8 cellular contexts compared by ENCODE assay signal in genomic region chr21:17270234-17270633, GRCh38.
A peak's percentile ranks its signal among the peaks of the same experiment; 100 is the strongest.
DNase-seq lines count a peak whose midpoint lies in the region; ATAC-seq, FAIRE-seq and TF ChIP-seq lines count a peak whose summit lies in the region.

No MANE protein-coding gene starts in this region.

- TF ChIP-seq CTCF in astrocyte (IDR thresholded peaks at IDR 0.05; ENCODE audit: insufficient read depth, low read depth, low read length), result peak; percentile 55
- peak; percentile 33 to 48 for TF ChIP-seq CTCF in tibial artery (IDR thresholded peaks at IDR 0.05)

- no peak for FAIRE-seq in astrocyte (lab: Jason Lieb, UNC)

- H3K79me2 ChIP-seq in astrocyte (ENCODE audit: insufficient read depth, low read length), result no peaks in the 10 kb centered on the region

- H3K4me3 Mint-ChIP-seq in astrocyte (ENCODE audit: unreplicated experiment), result no peak overlapping the region

- H3K9me3 ChIP-seq in astrocyte (ENCODE audit: insufficient read depth, low read depth, low read length), result no peaks in the 10 kb centered on the region
- H3K9me3 ChIP-seq in tibial artery, result peaks cover 0 to 5% (median 0%) of the 10 kb centered on the region in 3 donors

- H3K27ac ChIP-seq in astrocyte (ENCODE audit: low read depth, low read length) (no peak overlapping the region), tibial artery (no peak overlapping the region)

- H3K36me3 Mint-ChIP-seq in astrocyte (ENCODE audit: low read depth, unreplicated experiment), result no peaks in the 10 kb centered on the region

- intact Hi-C loops in tibial artery (cut with DNase I; ENCODE audit: low total_unique reads), result no loop called here

- no peak overlapping the region for H3K4me2 ChIP-seq in astrocyte (ENCODE audit: low read length)

- no peak overlapping the region for H3K27ac Mint-ChIP-seq in astrocyte (ENCODE audit: unreplicated experiment)

- H3K4me3 ChIP-seq in astrocyte (ENCODE audit: insufficient read depth, low read depth, low read length) (no peak overlapping the region), tibial artery (no peak overlapping the region)

- no peaks in the 10 kb centered on the region for H3K27me3 Mint-ChIP-seq in astrocyte (ENCODE audit: low read depth, unreplicated experiment)

- no peak overlapping the region for H2AFZ ChIP-seq in astrocyte (ENCODE audit: low read depth, low read length)

- H3K4me1 Mint-ChIP-seq in astrocyte (ENCODE audit: low read depth, unreplicated experiment), result no peaks in the 10 kb centered on the region

- no peaks in the 10 kb centered on the region for H3K4me1 ChIP-seq in astrocyte (ENCODE audit: insufficient read depth, low read length)
- no peaks in the 10 kb centered on the region for H3K4me1 ChIP-seq in tibial artery

- H3K9me3 Mint-ChIP-seq in astrocyte (ENCODE audit: unreplicated experiment), result peaks cover 2% of the 10 kb centered on the region

- ATAC-seq in HG02588 (IDR thresholded peaks at IDR 0.05; ENCODE audit: unreplicated experiment), result no peak
- no peak for ATAC-seq in GM21528 (IDR thresholded peaks at IDR 0.05; ENCODE audit: low FRiP score, unreplicated experiment)

- H3K9ac ChIP-seq in astrocyte (ENCODE audit: low read length), result no peak overlapping the region

- H3K36me3 ChIP-seq in astrocyte (ENCODE audit: insufficient read depth, low read length) (no peaks in the 10 kb centered on the region), tibial artery (no peaks in the 10 kb centered on the region)

- DNase-seq in GM03348 (ENCODE audit: low spot score), result peak; percentile 74
- peak; percentile 45 for DNase-seq in NCI-H2029 (lab: John Stamatoyannopoulos, UW)
- peak; percentile 47 for DNase-seq in astrocyte (ENCODE audit: low read depth)
- DNase-seq in iPS-NIHi11 (ENCODE audit: low spot score), result peak; percentile 31
- DNase-seq in tibial artery, result peak in 1 of 2 donors; percentile 51
- no peak for DNase-seq in GM19238 (ENCODE audit: insufficient read length, low spot score)

- H3K27me3 ChIP-seq in astrocyte (ENCODE audit: insufficient read depth, low read length), result no peaks in the 10 kb centered on the region
- no peaks in the 10 kb centered on the region for H3K27me3 ChIP-seq in tibial artery

- no peaks in the 10 kb centered on the region for H4K20me1 ChIP-seq in astrocyte (ENCODE audit: insufficient read depth, low read length)
